Comparison of ENCODE assay signal across 17 cellular contexts in genomic region chrX:118183606-118184005, GRCh38.
A peak's percentile ranks its signal among the peaks of the same experiment; 100 is the strongest.
DNase-seq lines count a peak whose midpoint lies in the region; ATAC-seq, FAIRE-seq and TF ChIP-seq lines count a peak whose summit lies in the region.
"Had no signal": no experiment of that assay in that cellular context is flagged by ENCODE, and none has a peak within 500 bp of the region (broad histone marks: within the 10 kb centered on the region; RNA-seq: fewer than 3 reads in every experiment).

No MANE protein-coding gene starts in this region.

- H3K9me3 Mint-ChIP-seq in CD14-positive monocyte, result peaks cover 0 to 4% (median 0%) of the 10 kb centered on the region in 7 donors
- H3K9me3 Mint-ChIP-seq: activated naive CD8-positive, alpha-beta T cell treated with anti-CD3 and anti-CD28 coated beads, Interleukin-2, amount 10 ng/mL, durations not matched to agents 7 days and 5 days; natural killer cell treated with Interleukin-12 subunit alpha and Interleukin-12 subunit beta and Interleukin-15 and Interleukin-18, amount 100 ng/mL, for 72 hours had no signal

- SMC1A ChIA-PET in GM12878 (lab: Charles Lee; ENCODE audit: uncharacterized antibody, unreplicated experiment), result no interaction called here

- no peak for ATAC-seq in IMR-90 (ENCODE audit: low read depth)
- no peak for ATAC-seq in GM12878
- ATAC-seq in HepG2, result no peak
- no peak for ATAC-seq in HG03045 (IDR thresholded peaks at IDR 0.05; ENCODE audit: unreplicated experiment)
- no peak for ATAC-seq in left lobe of liver
- ATAC-seq: lower lobe of right lung; natural killer cell treated with Interleukin-12 subunit alpha and Interleukin-12 subunit beta and Interleukin-15 and Interleukin-18, amount 100 ng/mL, for 72 hours had no signal

- no peaks in the 10 kb centered on the region for H3K4me1 Mint-ChIP-seq in CD14-positive monocyte
- H3K4me1 Mint-ChIP-seq: activated naive CD8-positive, alpha-beta T cell treated with anti-CD3 and anti-CD28 coated beads, Interleukin-2, amount 10 ng/mL, durations not matched to agents 7 days and 5 days had no signal

- no CpG with 5 or more reads among the region's 1 CpG for WGBS in IMR-90 (ENCODE audit: extremely low coverage in 2 of 2, insufficient read length in 1 of 2), 2 experiments
- 100% methylated on average over 1 of the region's 1 CpG for WGBS in GM12878 (ENCODE audit: insufficient coverage, insufficient replicate concordance, low lambda C conversion rate, missing lambda C conversion rate)
- 7% methylated on average over 1 of the region's 1 CpG for WGBS in HepG2 (ENCODE audit: low lambda C conversion rate)

- H4K20me1 ChIP-seq in IMR-90 (ENCODE audit: insufficient read depth, low read length), result no peaks in the 10 kb centered on the region
- H4K20me1 ChIP-seq in GM12878 (ENCODE audit: control insufficient read depth, insufficient read depth), result no peaks in the 10 kb centered on the region
- no peaks in the 10 kb centered on the region for H4K20me1 ChIP-seq in HepG2 (ENCODE audit: insufficient read depth, low read length)

- H3K36me3 ChIP-seq in IMR-90 (ENCODE audit: control insufficient read depth, insufficient read depth, low read length), result no peaks in the 10 kb centered on the region
- no peaks in the 10 kb centered on the region for H3K36me3 ChIP-seq in GM12878 (ENCODE audit: control insufficient read depth in 2 of 2, insufficient read depth in 2 of 2, low read length in 1 of 2)
- H3K36me3 ChIP-seq in HepG2 (replicated peaks in 1 of 2; ENCODE audit: control insufficient read depth in 1 of 2, insufficient read depth in 2 of 2, low read length in 2 of 2), result no peaks in the 10 kb centered on the region
- H3K36me3 ChIP-seq: lower lobe of right lung had no signal

- H2AFZ ChIP-seq in IMR-90 (replicated peaks; ENCODE audit: low read length, poor library complexity), result no peak overlapping the region
- no peak overlapping the region for H2AFZ ChIP-seq in GM12878 (ENCODE audit: control insufficient read depth, low read depth, low read length)
- no peak overlapping the region for H2AFZ ChIP-seq in HepG2 (ENCODE audit: low read length)

- TF ChIP-seq RAD21 in IMR-90 (IDR thresholded peaks at IDR 0.05; ENCODE audit: low read length), result no peak
- 0 out of 2 replicates have a peak, but pooled peaks have one; percentile 13 for TF ChIP-seq RAD21 in GM12878 (IDR thresholded peaks at IDR 0.05; ENCODE audit: insufficient read depth, low read depth, low read length)
- TF ChIP-seq RAD21 in HepG2 (CRISPR knock-in tag; IDR thresholded peaks at IDR 0.05), result no peak

- dilution Hi-C loops in IMR-90 (cut with HindIII; ENCODE audit: low sequenced_read_pairs, unreplicated experiment), result no loop called here

- POLR2A ChIA-PET in IMR-90 (lab: Charles Lee; ENCODE audit: unreplicated experiment), result no interaction called here
- POLR2A ChIA-PET in GM12878 (lab: Charles Lee), result no interaction called here
- POLR2A ChIA-PET in HepG2 (lab: Yijun Ruan, JAX), result no interaction called here

- TF ChIP-seq POLR2A in IMR-90 (IDR thresholded peaks at IDR 0.05; ENCODE audit: low read depth, low read length) (no peak), GM12878 (IDR thresholded peaks at IDR 0.05; ENCODE audit: low read depth, low read length) (no peak), HepG2 (IDR thresholded peaks at IDR 0.05; ENCODE audit: insufficient read depth in 1 of 2, low read depth in 2 of 2, low read length in 2 of 2) (no peak)

- no peak overlapping the region for H3K9ac ChIP-seq in IMR-90 (ENCODE audit: low read depth, low read length)
- H3K9ac ChIP-seq in GM12878 (ENCODE audit: control insufficient read depth, insufficient read depth, low read length), result no peak overlapping the region
- H3K9ac ChIP-seq in HepG2 (ENCODE audit: insufficient read depth, low read depth, low read length), result no peak overlapping the region

- H3K4ac ChIP-seq in IMR-90 (ENCODE audit: low read depth, low read length), result no peak overlapping the region

- H3K27me3 ChIP-seq in IMR-90 (ENCODE audit: control insufficient read depth, insufficient read depth, low read length) (no peaks in the 10 kb centered on the region), GM12878 (replicated peaks in 1 of 2; ENCODE audit: control insufficient read depth in 2 of 2, insufficient read depth in 2 of 2, low read length in 1 of 2) (no peaks in the 10 kb centered on the region), HepG2 (ENCODE audit: control insufficient read depth in 1 of 2, insufficient read depth in 2 of 2, low read length in 2 of 2) (no peaks in the 10 kb centered on the region)

- RAD21 ChIA-PET in GM12878 (lab: Charles Lee; ENCODE audit: unreplicated experiment), result no interaction called here

- no peak overlapping the region for H3K56ac ChIP-seq in IMR-90 (ENCODE audit: extremely low read depth, insufficient read depth, low read length)

- TF ChIP-seq EP300 in GM12878 (IDR thresholded peaks at IDR 0.05; ENCODE audit: borderline replicate concordance in 1 of 2, control insufficient read depth in 1 of 2, low read depth in 2 of 2, low read length in 2 of 2) (no peak), HepG2 (IDR thresholded peaks at IDR 0.05; ENCODE audit: low read depth in 2 of 2, low read length in 2 of 2) (no peak), HepG2 (CRISPR knock-in tag; IDR thresholded peaks at IDR 0.05; ENCODE audit: borderline replicate concordance) (no peak)

- H3K79me2 ChIP-seq in GM12878 (ENCODE audit: control insufficient read depth, insufficient read depth, low read length) (no peaks in the 10 kb centered on the region), HepG2 (ENCODE audit: insufficient read depth, low read length) (no peaks in the 10 kb centered on the region)

- FAIRE-seq in GM12878 (lab: Jason Lieb, UNC) (no peak), HepG2 (lab: Jason Lieb, UNC) (peak; percentile 39)

- H4K5ac ChIP-seq in IMR-90 (ENCODE audit: low read depth, low read length), result no peak overlapping the region

- H3K4me2 ChIP-seq in IMR-90 (ENCODE audit: low read depth, low read length) (no peak overlapping the region), GM12878 (ENCODE audit: control insufficient read depth, insufficient read depth) (no peak overlapping the region), HepG2 (ENCODE audit: low read depth, low read length) (no peak overlapping the region)

- H4K91ac ChIP-seq in IMR-90 (ENCODE audit: insufficient read depth, low read depth, low read length), result no peak overlapping the region

- no peaks in the 10 kb centered on the region for H3K79me1 ChIP-seq in IMR-90 (ENCODE audit: low read depth in 1 of 2, low read length in 2 of 2)

- H3K18ac ChIP-seq in IMR-90 (ENCODE audit: low read depth, low read length), result no peak overlapping the region

- intact Hi-C loops in CD14-positive monocyte (cut with micrococcal nuclease) (no loop called here), IMR-90 (cut with micrococcal nuclease) (no loop called here), GM12878 (cut with micrococcal nuclease; ENCODE audit: unreplicated experiment) (no loop called here), HepG2 (cut with micrococcal nuclease; ENCODE audit: unreplicated experiment) (no loop called here)

- H2BK120ac ChIP-seq in IMR-90 (ENCODE audit: low read depth, low read length), result no peak overlapping the region

- no peak overlapping the region for H2BK20ac ChIP-seq in IMR-90 (ENCODE audit: low read depth, low read length)

- no peak overlapping the region for H4K8ac ChIP-seq in IMR-90 (ENCODE audit: low read depth in 2 of 2, low read length in 2 of 2)

- H2BK5ac ChIP-seq in IMR-90 (ENCODE audit: low read depth, low read length, poor library complexity, severe bottlenecking), result no peak overlapping the region

- TF ChIP-seq CTCF in CD14-positive monocyte (IDR thresholded peaks at IDR 0.05) (peak; percentile 24), IMR-90 (conservative IDR thresholded peaks at IDR 0.05; ENCODE audit: low read depth, low read length) (0 out of 2 replicates have a peak, but pooled peaks have one; percentile 6), GM12878 (IDR thresholded peaks at IDR 0.05 in 2 of 3, conservative IDR thresholded peaks at IDR 0.05 in 1 of 3; ENCODE audit: control insufficient read depth in 2 of 3, extremely low read depth in 1 of 3, insufficient read depth in 1 of 3, low read depth in 3 of 3, low read length in 3 of 3) (peak in 2 of 3 experiments; percentile 26 to 39; a peak in 1 of 6 replicates), HepG2 (CRISPR knock-in tag; IDR thresholded peaks at IDR 0.05) (peak; percentile 23)

- no peak overlapping the region for H3K14ac ChIP-seq in IMR-90 (replicated peaks; ENCODE audit: low read depth, low read length)

- H3K9me3 ChIP-seq in IMR-90 (ENCODE audit: control insufficient read depth, insufficient read depth, low read length), result no peaks in the 10 kb centered on the region
- no peaks in the 10 kb centered on the region for H3K9me3 ChIP-seq in GM12878 (replicated peaks; ENCODE audit: control insufficient read depth, insufficient read depth, low read length)
- no peaks in the 10 kb centered on the region for H3K9me3 ChIP-seq in HepG2 (ENCODE audit: low read length)
- H3K9me3 ChIP-seq: lower lobe of right lung had no signal

- H3K23ac ChIP-seq in IMR-90 (ENCODE audit: low read depth, low read length), result no peak overlapping the region

- H2AK5ac ChIP-seq in IMR-90 (ENCODE audit: low read depth, low read length), result no peak overlapping the region

- H3K4me3 Mint-ChIP-seq in CD14-positive monocyte, result no peak overlapping the region
- H3K4me3 Mint-ChIP-seq: activated naive CD8-positive, alpha-beta T cell treated with anti-CD3 and anti-CD28 coated beads, Interleukin-2, amount 10 ng/mL, durations not matched to agents 7 days and 5 days; natural killer cell treated with Interleukin-12 subunit alpha and Interleukin-12 subunit beta and Interleukin-15 and Interleukin-18, amount 100 ng/mL, for 72 hours had no signal

- CTCF ChIA-PET in IMR-90 (lab: Yijun Ruan, JAX) (no interaction called here), GM12878 (lab: Yijun Ruan, JAX) (interaction anchor here (0.7 kb wide), 1 partner anchor 159 kb away, joined by 3 read pairs; no protein-coding TSS in a partner anchor), HepG2 (lab: Yijun Ruan, JAX; ENCODE audit: low intra/inter-chr PET ratio, low total read pairs) (no interaction called here)

- H2BK15ac ChIP-seq in IMR-90 (ENCODE audit: low read depth, low read length), result no peak overlapping the region

- H3K9me1 ChIP-seq in IMR-90 (ENCODE audit: insufficient read depth, low read length), result no peaks in the 10 kb centered on the region

- H3K4me3 ChIP-seq in IMR-90 (ENCODE audit: insufficient read depth, low read depth, low read length) (no peak overlapping the region), GM12878 (no peak overlapping the region), HepG2 (replicated peaks in 1 of 3; ENCODE audit: insufficient read depth in 1 of 3, low read depth in 2 of 3, low read length in 3 of 3) (no peak overlapping the region)
- H3K4me3 ChIP-seq: lower lobe of right lung had no signal

- H3K27me3 Mint-ChIP-seq in CD14-positive monocyte (ENCODE audit: low read depth in 3 of 3), result peaks cover 0 to 7% (median 3%) of the 10 kb centered on the region in 3 donors
- H3K27me3 Mint-ChIP-seq: activated naive CD8-positive, alpha-beta T cell treated with anti-CD3 and anti-CD28 coated beads, Interleukin-2, amount 10 ng/mL, durations not matched to agents 7 days and 5 days had no signal

- H3K36me3 Mint-ChIP-seq in CD14-positive monocyte, result no peaks in the 10 kb centered on the region
- H3K36me3 Mint-ChIP-seq: natural killer cell treated with Interleukin-12 subunit alpha and Interleukin-12 subunit beta and Interleukin-15 and Interleukin-18, amount 100 ng/mL, for 72 hours had no signal

- no peaks in the 10 kb centered on the region for H3K4me1 ChIP-seq in IMR-90 (ENCODE audit: control insufficient read depth, insufficient read depth, low read length)
- no peaks in the 10 kb centered on the region for H3K4me1 ChIP-seq in GM12878 (ENCODE audit: control insufficient read depth, insufficient read depth, low read length)
- no peaks in the 10 kb centered on the region for H3K4me1 ChIP-seq in HepG2 (ENCODE audit: insufficient read depth, low read length)
- H3K4me1 ChIP-seq: lower lobe of right lung had no signal

- H2AK9ac ChIP-seq in IMR-90 (replicated peaks; ENCODE audit: low read depth, low read length, poor library complexity), result no peak overlapping the region

- no peak overlapping the region for H3K27ac Mint-ChIP-seq in CD14-positive monocyte
- H3K27ac Mint-ChIP-seq: activated naive CD8-positive, alpha-beta T cell treated with anti-CD3 and anti-CD28 coated beads, Interleukin-2, amount 10 ng/mL, durations not matched to agents 7 days and 5 days; natural killer cell treated with Interleukin-12 subunit alpha and Interleukin-12 subunit beta and Interleukin-15 and Interleukin-18, amount 100 ng/mL, for 72 hours had no signal

- in situ Hi-C loops in IMR-90 (cut with MboI; ENCODE audit: low sequenced_read_pairs) (no loop called here), GM12878 (cut with MboI) (no loop called here), HepG2 (cut with HindIII; ENCODE audit: extremely low pct_ligation_motif_present, low pct_unique_long_range_greater_than_20kb) (no loop called here)

- DNase-seq in CD14-positive monocyte (ENCODE audit: low spot score) (no peak), IMR-90 (no peak), GM12878 (ENCODE audit: low read depth, low spot score) (no peak), HepG2 (ENCODE audit: low spot score) (no peak), left lobe of liver (ENCODE audit: low spot score) (no peak)
- no peak for DNase-seq in activated T-cell treated with anti-CD3 and anti-CD28 coated beads, Interleukin-2, amount 50 U/mL, for 1 hour
- DNase-seq in NK-92 treated with Interleukin-12 subunit alpha and Interleukin-12 subunit beta, amount 100 ng/mL, for 24 hours (lab: John Stamatoyannopoulos, UW), result no peak
- DNase-seq: activated CD4-positive, alpha-beta T cell treated with anti-CD3 and anti-CD28 coated beads, Interleukin-2, amount 50 U/mL, for 1 hour; activated naive CD8-positive, alpha-beta T cell treated with anti-CD3 and anti-CD28 coated beads, Interleukin-2, amount 10 ng/mL, durations not matched to agents 7 days and 5 days; activated T-cell treated with anti-CD3 and anti-CD28 coated beads, Interleukin-2, amount 50 U/mL, for 48 hours; effector CD4-positive, alpha-beta T cell; lower lobe of right lung; NCI-H69; retina; T-helper 9 cell had no signal

- BruUV-seq in IMR-90 (replicated peaks; lab: Mats Ljungman, UMichigan) (no TSS peak), GM12878 (replicated peaks; lab: Mats Ljungman, UMichigan) (no TSS peak), HepG2 (replicated peaks; lab: Mats Ljungman, UMichigan) (no TSS peak)

- no peak overlapping the region for H3K27ac ChIP-seq in IMR-90 (ENCODE audit: insufficient read depth, low read length)
- no peak overlapping the region for H3K27ac ChIP-seq in GM12878 (ENCODE audit: control insufficient read depth, insufficient read depth)
- no peak overlapping the region for H3K27ac ChIP-seq in HepG2 (ENCODE audit: extremely low read length, insufficient read depth, low read length)
- H3K27ac ChIP-seq: lower lobe of right lung had no signal
